ENCODE assay signal across 1 cellular context in genomic region chr6:137731960-137732616, GRCh38.
TF ChIP-seq lines count a peak whose summit lies in the region.

No MANE protein-coding gene starts in this region.

TF ChIP-seq in HepG2, 621 proteins besides CTCF, POLR2A, EP300 and RAD21 (continued from another document and continues in another):
- no peak; the same call in 1 of the 2 replicates for TF ChIP-seq ARID4A (CRISPR knock-in tag; IDR thresholded peaks at IDR 0.05; ENCODE audit: borderline replicate concordance)
- TF ChIP-seq REPIN1 (CRISPR knock-in tag; IDR thresholded peaks at IDR 0.05; ENCODE audit: borderline replicate concordance, low read depth): no peak
- TF ChIP-seq PAWR (CRISPR knock-in tag; IDR thresholded peaks at IDR 0.05; ENCODE audit: borderline replicate concordance): no peak
- TF ChIP-seq ZNF17 (CRISPR knock-in tag; IDR thresholded peaks at IDR 0.05): no peak
- TF ChIP-seq IRF1 (CRISPR knock-in tag; IDR thresholded peaks at IDR 0.05; ENCODE audit: low read depth): no peak
- no peak for TF ChIP-seq MTA3 (CRISPR knock-in tag; IDR thresholded peaks at IDR 0.05)
- peak; percentile 91 for TF ChIP-seq ZBTB20 (CRISPR knock-in tag; IDR thresholded peaks at IDR 0.05; ENCODE audit: borderline replicate concordance, low read depth)
- TF ChIP-seq ZGPAT (CRISPR knock-in tag; IDR thresholded peaks at IDR 0.05): peak; percentile 98
- peak; percentile 97 for TF ChIP-seq DRAP1 (CRISPR knock-in tag; IDR thresholded peaks at IDR 0.05)
- TF ChIP-seq GFI1 (CRISPR knock-in tag; IDR thresholded peaks at IDR 0.05; ENCODE audit: borderline replicate concordance): peak; percentile 92
- peak; percentile 66 for TF ChIP-seq ZNF414 (CRISPR knock-in tag; IDR thresholded peaks at IDR 0.05)
- TF ChIP-seq THAP7 (CRISPR knock-in tag; IDR thresholded peaks at IDR 0.05): no peak
- TF ChIP-seq HDAC2 (CRISPR knock-in tag; IDR thresholded peaks at IDR 0.05): peak; percentile 94
- no peak for TF ChIP-seq ZBTB4 (CRISPR knock-in tag; IDR thresholded peaks at IDR 0.05; ENCODE audit: borderline replicate concordance)
- peak; percentile 73; the same call in 1 of the 2 replicates for TF ChIP-seq TGIF2 (CRISPR knock-in tag; IDR thresholded peaks at IDR 0.05)
- no peak for TF ChIP-seq JDP2 (CRISPR knock-in tag; IDR thresholded peaks at IDR 0.05; ENCODE audit: borderline replicate concordance)
- TF ChIP-seq FOXC1 (CRISPR knock-in tag; IDR thresholded peaks at IDR 0.05; ENCODE audit: borderline replicate concordance): peak; percentile 18; the same call in 1 of the 2 replicates
- TF ChIP-seq LBX2 (CRISPR knock-in tag; IDR thresholded peaks at IDR 0.05; ENCODE audit: borderline replicate concordance): no peak
- no peak for TF ChIP-seq ZKSCAN5 (CRISPR knock-in tag; IDR thresholded peaks at IDR 0.05)
- TF ChIP-seq ZNF607 (CRISPR knock-in tag; IDR thresholded peaks at IDR 0.05; ENCODE audit: borderline replicate concordance): peak; percentile 39; the same call in 1 of the 2 replicates
- TF ChIP-seq ZNF576 (CRISPR knock-in tag; IDR thresholded peaks at IDR 0.05): no peak
- TF ChIP-seq E2F5 (CRISPR knock-in tag; conservative IDR thresholded peaks at IDR 0.05): no peak
- TF ChIP-seq ZNF891 (CRISPR knock-in tag; IDR thresholded peaks at IDR 0.05): no peak
- TF ChIP-seq SIN3B (IDR thresholded peaks at IDR 0.05; ENCODE audit: low read length): 0 out of 2 replicates have a peak, but pooled peaks have one; percentile 33
- TF ChIP-seq SKIL (CRISPR knock-in tag; IDR thresholded peaks at IDR 0.05; ENCODE audit: borderline replicate concordance): 0 out of 2 replicates have a peak, but pooled peaks have one; percentile 25
- no peak for TF ChIP-seq ZNF543 (CRISPR knock-in tag; IDR thresholded peaks at IDR 0.05)
- peak; percentile 71 for TF ChIP-seq ONECUT2 (CRISPR knock-in tag; IDR thresholded peaks at IDR 0.05)
- TF ChIP-seq ZFY (CRISPR knock-in tag; IDR thresholded peaks at IDR 0.05): no peak
- TF ChIP-seq THAP8 (CRISPR knock-in tag; IDR thresholded peaks at IDR 0.05; ENCODE audit: borderline replicate concordance): no peak
- TF ChIP-seq RORA (CRISPR knock-in tag; IDR thresholded peaks at IDR 0.05): no peak
- peak in 1 of 2 experiments; percentile 63; a peak in 3 of 4 replicates for TF ChIP-seq HMGXB4 (CRISPR knock-in tag; IDR thresholded peaks at IDR 0.05; ENCODE audit: borderline replicate concordance in 1 of 2, low read depth in 1 of 2)
- no peak for TF ChIP-seq PCBP1 (IDR thresholded peaks at IDR 0.05; ENCODE audit: borderline replicate concordance, low read depth, low read length)
- TF ChIP-seq ZBTB49 (CRISPR knock-in tag; IDR thresholded peaks at IDR 0.05; ENCODE audit: borderline replicate concordance): no peak
